20 cellular contexts compared by ENCODE assay signal in genomic region chr12:75633789-75634188, GRCh38.
"Had no signal": no experiment of that assay in that cellular context is flagged by ENCODE, and none has a peak within 500 bp of the region (broad histone marks: within the 10 kb centered on the region; RNA-seq: fewer than 3 reads in every experiment).

No MANE protein-coding gene starts in this region.

- H3K4me1 Mint-ChIP-seq: naive thymus-derived CD8-positive, alpha-beta T cell had no signal

- H3K36me3 Mint-ChIP-seq: brain; naive thymus-derived CD8-positive, alpha-beta T cell; stimulated activated effector memory CD8-positive, alpha-beta T cell treated with anti-CD3 and anti-CD28 coated beads, Interleukin-12 subunit alpha, Interleukin-12 subunit beta, amount 100 ng/mL, for 72 hours had no signal

- H3K27me3 Mint-ChIP-seq: brain had no signal

- H3K4me3 ChIP-seq: heart left ventricle, lower lobe of right lung, stomach, suprapubic skin, tibial nerve had no signal

- ATAC-seq: activated naive CD8-positive, alpha-beta T cell treated with anti-CD3 and anti-CD28 coated beads, Interleukin-2, amount 50 U/mL, for 24 hours; heart left ventricle; lower lobe of right lung; naive thymus-derived CD8-positive, alpha-beta T cell; right cardiac atrium; stimulated activated effector memory CD8-positive, alpha-beta T cell treated with anti-CD3 and anti-CD28 coated beads, Interleukin-12 subunit alpha, Interleukin-12 subunit beta, amount 100 ng/mL, for 72 hours had no signal

- H3K9me3 Mint-ChIP-seq: activated naive CD8-positive, alpha-beta T cell treated with anti-CD3 and anti-CD28 coated beads, Interleukin-2, amount 50 U/mL, for 24 hours; activated T-helper 1 cell treated with anti-CD3 and anti-CD28 coated beads, Interleukin-12 subunit alpha, Interleukin-12 subunit beta, Interleukin-2, Interleukin-4 antibody, amounts not matched to agents 30 ng/mL and 10 ng/mL and 1 ng/mL, durations not matched to agents 14 hours and 24 hours and 36 hours; stimulated activated effector memory CD8-positive, alpha-beta T cell treated with anti-CD3 and anti-CD28 coated beads, Interleukin-12 subunit alpha, Interleukin-12 subunit beta, amount 100 ng/mL, for 72 hours; T-helper 1 cell treated with Interleukin-12 subunit alpha and Interleukin-12 subunit beta and Interleukin-4 antibody, amounts not matched to agents 30 μg/mL and 1 μg/mL, for 36 hours had no signal

- H3K4me1 ChIP-seq: lower lobe of right lung, parathyroid adenoma, suprapubic skin had no signal

- H3K9ac ChIP-seq: parathyroid adenoma had no signal

- H3K27ac Mint-ChIP-seq: activated CD4-positive, alpha-beta memory T cell treated with anti-CD3 and anti-CD28 coated beads, Interleukin-2, amount 10 ng/mL, durations not matched to agents 7 days and 5 days; activated naive CD8-positive, alpha-beta T cell treated with anti-CD3 and anti-CD28 coated beads, Interleukin-2, amount 50 U/mL, for 24 hours; activated T-helper 1 cell treated with anti-CD3 and anti-CD28 coated beads, Interleukin-12 subunit alpha, Interleukin-12 subunit beta, Interleukin-2, Interleukin-4 antibody, amounts not matched to agents 30 ng/mL and 10 ng/mL and 1 ng/mL, durations not matched to agents 14 hours and 24 hours and 36 hours; naive thymus-derived CD8-positive, alpha-beta T cell; stimulated activated effector memory CD8-positive, alpha-beta T cell treated with anti-CD3 and anti-CD28 coated beads, Interleukin-12 subunit alpha, Interleukin-12 subunit beta, amount 100 ng/mL, for 72 hours; T-helper 1 cell treated with Interleukin-12 subunit alpha and Interleukin-12 subunit beta and Interleukin-4 antibody, amounts not matched to agents 30 μg/mL and 1 μg/mL, for 36 hours had no signal

- H3K9me3 ChIP-seq: lower lobe of right lung, stomach, suprapubic skin had no signal

- H3K79me2 ChIP-seq: parathyroid adenoma had no signal

- H3K27ac ChIP-seq: lower lobe of right lung, parathyroid adenoma, stomach, suprapubic skin, tibial nerve had no signal

- H3K4me3 Mint-ChIP-seq: activated CD4-positive, alpha-beta memory T cell treated with anti-CD3 and anti-CD28 coated beads, Interleukin-2, amount 10 ng/mL, durations not matched to agents 7 days and 5 days; activated naive CD8-positive, alpha-beta T cell treated with anti-CD3 and anti-CD28 coated beads, Interleukin-2, amount 50 U/mL, for 24 hours; activated T-helper 1 cell treated with anti-CD3 and anti-CD28 coated beads, Interleukin-12 subunit alpha, Interleukin-12 subunit beta, Interleukin-2, Interleukin-4 antibody, amounts not matched to agents 30 ng/mL and 10 ng/mL and 1 ng/mL, durations not matched to agents 14 hours and 24 hours and 36 hours; brain; naive thymus-derived CD8-positive, alpha-beta T cell; stimulated activated effector memory CD8-positive, alpha-beta T cell treated with anti-CD3 and anti-CD28 coated beads, Interleukin-12 subunit alpha, Interleukin-12 subunit beta, amount 100 ng/mL, for 72 hours; T-helper 1 cell treated with Interleukin-12 subunit alpha and Interleukin-12 subunit beta and Interleukin-4 antibody, amounts not matched to agents 30 μg/mL and 1 μg/mL, for 36 hours had no signal

- H3K27me3 ChIP-seq: heart left ventricle, stomach, suprapubic skin, tibial nerve had no signal

- H3K36me3 ChIP-seq: heart left ventricle, lower lobe of right lung, stomach, suprapubic skin, tibial nerve had no signal

- DNase-seq: activated CD4-positive, alpha-beta memory T cell treated with anti-CD3 and anti-CD28 coated beads, Interleukin-2, amount 10 ng/mL, durations not matched to agents 7 days and 5 days; activated CD4-positive, alpha-beta T cell treated with anti-CD3 and anti-CD28 coated beads for 48 hours; activated gamma-delta T cell; activated naive CD4-positive, alpha-beta T cell treated with anti-CD3 and anti-CD28 coated beads, Interleukin-2, amount 50 U/mL, for 16 hours; activated naive CD8-positive, alpha-beta T cell treated with anti-CD3 and anti-CD28 coated beads, Interleukin-2, amount 50 U/mL, for 24 hours; anterior cingulate cortex; heart left ventricle; kidney; lower lobe of right lung; naive thymus-derived CD8-positive, alpha-beta T cell; right cardiac atrium; stimulated activated CD4-positive, alpha-beta T cell treated with anti-CD3 and anti-CD28 coated beads, Interleukin-1b, Interleukin-23, amount 100 ng/mL, for 48 hours; stomach had no signal
